Comparison of ENCODE assay signal across 11 cellular contexts in the genomic region with DNA sequence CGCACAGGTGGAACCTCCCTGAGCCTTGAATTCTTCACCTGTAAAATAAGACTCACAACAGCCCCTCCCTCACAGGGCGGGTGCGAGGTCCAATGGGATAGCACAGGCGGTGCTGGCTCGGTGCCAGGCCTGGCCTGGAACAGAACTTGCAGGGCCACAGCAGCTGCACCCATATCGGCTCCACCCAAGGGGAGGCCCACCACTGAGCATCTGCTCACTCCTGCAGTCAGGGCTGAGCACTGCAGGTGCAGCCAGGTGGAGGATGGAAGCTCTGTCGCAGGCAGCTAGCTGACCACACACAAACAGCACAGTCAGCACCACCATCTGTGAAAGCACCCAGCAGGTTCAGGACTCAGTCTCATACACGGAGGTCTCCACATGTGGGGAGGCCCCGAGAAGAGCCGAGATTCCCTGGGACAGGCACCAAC. TPM values are rescaled to one million over a fixed set of nuclear protein-coding genes. Genes with fewer than 3 reads are reported as not detected.
DNase-seq lines count a peak whose midpoint lies in the region; ATAC-seq and TF ChIP-seq lines count a peak whose summit lies in the region.
"Had no signal": no experiment of that assay in that cellular context is flagged by ENCODE, and none has a peak within 500 bp of the region (broad histone marks: within the 10 kb centered on the region; RNA-seq: fewer than 3 reads in every experiment).

No MANE protein-coding gene starts in this region.

- H3K27ac Mint-ChIP-seq in CD8-positive, alpha-beta T cell, result no peak overlapping the region

- no peaks in the 10 kb centered on the region for H3K36me3 ChIP-seq in prostate gland
- H3K36me3 ChIP-seq in CD8-positive, alpha-beta T cell (ENCODE audit: insufficient read depth, low read length), result peaks cover 4% of the 10 kb centered on the region
- H3K36me3 ChIP-seq: thoracic aorta had no signal

- intact Hi-C loops in prostate gland (cut with DNase I), result no loop called here
- intact Hi-C loops in CD8-positive, alpha-beta T cell (cut with DNase I, micrococcal nuclease), result loop anchor here in 1 of 2 experiments (1.0 kb wide), 1 partner anchor 19 kb away; no protein-coding TSS in a partner anchor

- POLR2A ChIA-PET in CD8-positive, alpha-beta T cell (lab: Charles Lee), result no interaction called here

- H3K27me3 ChIP-seq in prostate gland (replicated peaks; ENCODE audit: insufficient read depth), result no peaks in the 10 kb centered on the region
- no peaks in the 10 kb centered on the region for H3K27me3 ChIP-seq in CD8-positive, alpha-beta T cell (ENCODE audit: insufficient read depth, low read length)

- peaks cover 9% of the 10 kb centered on the region for H3K4me1 Mint-ChIP-seq in CD8-positive, alpha-beta T cell (ENCODE audit: low read depth)

- H3K36me3 Mint-ChIP-seq in CD8-positive, alpha-beta T cell, result peaks cover 17% of the 10 kb centered on the region

- H3K27ac ChIP-seq in prostate gland, result no peak overlapping the region
- H3K27ac ChIP-seq in CD8-positive, alpha-beta T cell (ENCODE audit: low read depth, low read length), result no peak overlapping the region
- H3K27ac ChIP-seq: thoracic aorta had no signal

- peak; percentile 87 for DNase-seq in NCI-H146 treated with DMSO at 0.1 percent for 48 hours (lab: John Stamatoyannopoulos, UW; ENCODE audit: unreplicated experiment)
- DNase-seq in SHP77 treated with DMSO at 0.1 percent for 48 hours (lab: John Stamatoyannopoulos, UW), result peak; percentile 84
- DNase-seq in prostate gland (ENCODE audit: low spot score), result peak; percentile 35
- no peak for DNase-seq in NOMO-1 treated with DMSO at 0.1 percent for 48 hours (lab: John Stamatoyannopoulos, UW; ENCODE audit: unreplicated experiment)
- no peak for DNase-seq in CD8-positive, alpha-beta T cell
- no peak for DNase-seq in activated effector memory CD4-positive, alpha-beta T cell treated with anti-CD3 and anti-CD28 coated beads, Interleukin-2, amount 50 U/mL, for 16 hours
- DNase-seq: NCI-H524 treated with DMSO at 0.1 percent for 48 hours had no signal

- no peak for TF ChIP-seq POLR2A in prostate gland (IDR thresholded peaks at IDR 0.05)

- no peak overlapping the region for H3K4me3 Mint-ChIP-seq in CD8-positive, alpha-beta T cell

- CTCF ChIA-PET in CD8-positive, alpha-beta T cell (lab: Charles Lee), result interaction anchor here (0.8 to 1.5 kb wide), 6 partner anchors 9 to 311 kb away, joined by 3 to 6 read pairs (median 3); no protein-coding TSS in a partner anchor

- no peaks in the 10 kb centered on the region for H3K27me3 Mint-ChIP-seq in CD8-positive, alpha-beta T cell (ENCODE audit: low read depth)

- H3K4me1 ChIP-seq in prostate gland (replicated peaks), result no peaks in the 10 kb centered on the region
- peaks cover under 1% of the 10 kb centered on the region for H3K4me1 ChIP-seq in CD8-positive, alpha-beta T cell (ENCODE audit: insufficient read depth, low read length)

- no peaks in the 10 kb centered on the region for H3K9me3 ChIP-seq in prostate gland
- no peaks in the 10 kb centered on the region for H3K9me3 ChIP-seq in CD8-positive, alpha-beta T cell (ENCODE audit: low read length)
- H3K9me3 ChIP-seq: thoracic aorta had no signal

- 48% methylated on average over 6 of the region's 10 CpGs for WGBS in prostate gland

- no peaks in the 10 kb centered on the region for H3K9me3 Mint-ChIP-seq in CD8-positive, alpha-beta T cell

- H3K4me3 ChIP-seq in prostate gland, result no peak overlapping the region
- no peak overlapping the region for H3K4me3 ChIP-seq in CD8-positive, alpha-beta T cell (ENCODE audit: low read depth, low read length)
- H3K4me3 ChIP-seq: thoracic aorta had no signal

- no peak for ATAC-seq in CD8-positive, alpha-beta T cell
- ATAC-seq in GM18909 (IDR thresholded peaks at IDR 0.05; ENCODE audit: poor library complexity, unreplicated experiment), result no peak

- TF ChIP-seq CTCF in GM12873 (IDR thresholded peaks at IDR 0.05; ENCODE audit: insufficient read depth, low read depth, low read length, missing control alignments) (peak; percentile 13), prostate gland (IDR thresholded peaks at IDR 0.05) (no peak)
- no peak for TF ChIP-seq CTCF in CD8-positive, alpha-beta T cell (IDR thresholded peaks at IDR 0.05)

RNA-seq across cellular contexts. Expression of gene VPS37C, which starts 19.6 kb away (rescaled TPM):
- total RNA-seq in prostate gland, result 10 to 100 TPM; 32.2 to 38.8 TPM
- 1 to 10 TPM; 2.1 to 2.2 TPM for total RNA-seq in CD8-positive, alpha-beta T cell

RNA-seq across cellular contexts. Expression of gene CD5, which starts 39.3 kb away (rescaled TPM):
- under 1 TPM; 0.18 to 0.91 TPM for total RNA-seq in prostate gland
- total RNA-seq in CD8-positive, alpha-beta T cell, result 100 to 1,000 TPM; 318 to 324 TPM
- total RNA-seq: fibroblast of lung had no signal

Comparison
In these comparisons a context has a peak if more than half of its experiments do, and no peak if none do; other contexts are left out.
1. DNase-seq: peak in NCI-H146 treated with DMSO at 0.1 percent for 48 hours (single experiment), SHP77 treated with DMSO at 0.1 percent for 48 hours (single experiment) and prostate gland (single experiment); none in NOMO-1 treated with DMSO at 0.1 percent for 48 hours (single experiment), CD8-positive, alpha-beta T cell (0 of 7) and activated effector memory CD4-positive, alpha-beta T cell treated with anti-CD3 and anti-CD28 coated beads, Interleukin-2, amount 50 U/mL, for 16 hours (single experiment).
2. RNA of gene VPS37C, which starts 19.6 kb away (total RNA-seq): 32.2 to 38.8 TPM in prostate gland; 2.1 to 2.2 TPM in CD8-positive, alpha-beta T cell; every median in the first group is over 10 times any median in the second.
3. RNA of gene CD5, which starts 39.3 kb away (total RNA-seq): 318 to 324 TPM in CD8-positive, alpha-beta T cell; 0.18 to 0.91 TPM in prostate gland; every median in the first group is over 100 times any median in the second.